ENCODE assay signal across 11 cellular contexts in genomic region chr2:9972621-9973445, GRCh38. TPM values are rescaled to one million over a fixed set of nuclear protein-coding genes. Genes with fewer than 3 reads are reported as not detected.
DNase-seq lines count a peak whose midpoint lies in the region; ATAC-seq and TF ChIP-seq lines count a peak whose summit lies in the region.
"Had no signal": no experiment of that assay in that cellular context is flagged by ENCODE, and none has a peak within 500 bp of the region (broad histone marks: within the 10 kb centered on the region; RNA-seq: fewer than 3 reads in every experiment).

No MANE protein-coding gene starts in this region.

- peaks cover 40% of the 10 kb centered on the region for H3K4me1 ChIP-seq in osteoblast (ENCODE audit: insufficient read depth, low read length)

- ATAC-seq in HG03196 (IDR thresholded peaks at IDR 0.05; ENCODE audit: unreplicated experiment) (no peak), HG03095 (IDR thresholded peaks at IDR 0.05; ENCODE audit: unreplicated experiment) (no peak)

- no peaks in the 10 kb centered on the region for H4K20me1 ChIP-seq in osteoblast (ENCODE audit: insufficient read depth, low read length)

- no peaks in the 10 kb centered on the region for H3K36me3 Mint-ChIP-seq in endothelial cell (ENCODE audit: low read depth, unreplicated experiment)

- H3K9me3 ChIP-seq in MG63 (no peaks in the 10 kb centered on the region), osteoblast (ENCODE audit: low read depth, low read length) (no peaks in the 10 kb centered on the region)

- H3K27me3 ChIP-seq in MG63: no peaks in the 10 kb centered on the region
- no peaks in the 10 kb centered on the region for H3K27me3 ChIP-seq in osteoblast (ENCODE audit: insufficient read depth, low read length)

- H3K4me1 Mint-ChIP-seq in endothelial cell (ENCODE audit: unreplicated experiment): no peaks in the 10 kb centered on the region

- H3K9me3 Mint-ChIP-seq in endothelial cell (ENCODE audit: unreplicated experiment): no peaks in the 10 kb centered on the region

- H3K36me3 ChIP-seq in MG63 (no peaks in the 10 kb centered on the region), osteoblast (ENCODE audit: insufficient read depth, low read length) (no peaks in the 10 kb centered on the region)

- TF ChIP-seq CTCF in AG10803 (conservative IDR thresholded peaks at IDR 0.05; ENCODE audit: low read length) (no peak), osteoblast (IDR thresholded peaks at IDR 0.05; ENCODE audit: extremely low read depth, low read depth, low read length) (no peak), endothelial cell (IDR thresholded peaks at IDR 0.05; ENCODE audit: unreplicated experiment) (no peak)

- H3K27ac Mint-ChIP-seq in endothelial cell (ENCODE audit: unreplicated experiment): no peak overlapping the region

- H3K4me3 Mint-ChIP-seq in endothelial cell (ENCODE audit: unreplicated experiment): no peak overlapping the region

- no peaks in the 10 kb centered on the region for H3K27me3 Mint-ChIP-seq in endothelial cell (ENCODE audit: unreplicated experiment)

- peak overlapping the region; percentile 21 for H3K4me2 ChIP-seq in osteoblast (ENCODE audit: insufficient read depth, low read length)

- H3K4me3 ChIP-seq in AG10803 (ENCODE audit: low read length) (no peak overlapping the region), MG63 (no peak overlapping the region), osteoblast (ENCODE audit: insufficient read depth, low read length) (no peak overlapping the region)

- no peaks in the 10 kb centered on the region for H3K79me2 ChIP-seq in osteoblast (ENCODE audit: insufficient read depth, low read length)

- DNase-seq in AG10803 (ENCODE audit: low read depth) (peak; percentile 79), MG63 (peak; percentile 70), epithelial cell of prostate (ENCODE audit: low read depth, low spot score) (peak; percentile 50), osteoblast (ENCODE audit: insufficient read length, low spot score, missing footprints) (no peak), NCI-H2196 treated with DMSO at 0.1 percent for 48 hours (lab: John Stamatoyannopoulos, UW; ENCODE audit: unreplicated experiment) (no peak), endothelial cell (ENCODE audit: low spot score) (no peak)
- DNase-seq: activated naive CD4-positive, alpha-beta T cell; effector CD8-positive, alpha-beta T cell; retina had no signal

- H3K27ac ChIP-seq in epithelial cell of prostate (peak overlapping the region; percentile 61), osteoblast (ENCODE audit: low read depth, low read length) (peak overlapping the region; percentile 57)

- peak overlapping the region; percentile 37 for H2AFZ ChIP-seq in osteoblast (ENCODE audit: low read length)

RNA-seq across cellular contexts. Expression of gene GRHL1, which starts 21.3 kb away (rescaled TPM):
- 0.46 TPM in 1 of 2 replicates, not detected in the other for total RNA-seq in MG63 (2014; rRNA removed; shearing (Covaris generic); ENCODE audit: low replicate concordance)
- 0.29 and 0.36 TPM in 2 replicates for total RNA-seq in osteoblast
- 1.7 TPM for total RNA-seq in endothelial cell (ENCODE audit: unreplicated experiment)

Comparison
In these comparisons a context has a peak if more than half of its experiments do, and no peak if none do; other contexts are left out.
1. DNase-seq: peak in AG10803 (single experiment), MG63 (single experiment) and epithelial cell of prostate (single experiment); none in osteoblast (single experiment), NCI-H2196 treated with DMSO at 0.1 percent for 48 hours (single experiment) and endothelial cell (single experiment).